Comparison of ENCODE assay signal across 9 cellular contexts in genomic region chr4:147682755-147683154, GRCh38. TPM values are rescaled to one million over a fixed set of nuclear protein-coding genes. Genes with fewer than 3 reads are reported as not detected.
A peak's percentile ranks its signal among the peaks of the same experiment; 100 is the strongest.
DNase-seq lines count a peak whose midpoint lies in the region; ATAC-seq, FAIRE-seq and TF ChIP-seq lines count a peak whose summit lies in the region.
"Had no signal": no experiment of that assay in that cellular context is flagged by ENCODE, and none has a peak within 500 bp of the region (broad histone marks: within the 10 kb centered on the region; RNA-seq: fewer than 3 reads in every experiment).

No MANE protein-coding gene starts in this region.

- no peak for TF ChIP-seq CTCF in cardiac muscle cell (IDR thresholded peaks at IDR 0.05; ENCODE audit: low read depth, low read length)
- no peak for TF ChIP-seq CTCF in ascending aorta (IDR thresholded peaks at IDR 0.05)
- TF ChIP-seq CTCF in HepG2 (CRISPR knock-in tag; IDR thresholded peaks at IDR 0.05), result no peak
- no peak for TF ChIP-seq CTCF in upper lobe of left lung (IDR thresholded peaks at IDR 0.05)

- H3K27me3 ChIP-seq in cardiac muscle cell (no peaks in the 10 kb centered on the region), ascending aorta (no peaks in the 10 kb centered on the region), HepG2 (ENCODE audit: control insufficient read depth in 1 of 2, insufficient read depth in 2 of 2, low read length in 2 of 2) (no peaks in the 10 kb centered on the region; a peak in 1 of 5 replicates), upper lobe of left lung (no peaks in the 10 kb centered on the region), trophoblast cell (ENCODE audit: insufficient read depth, low read length) (no peaks in the 10 kb centered on the region)

- H4K8ac ChIP-seq in trophoblast cell (ENCODE audit: low read depth, low read length), result no peak overlapping the region

- H3K79me2 ChIP-seq in HepG2 (ENCODE audit: insufficient read depth, low read length), result peaks cover 14% of the 10 kb centered on the region
- peaks cover 3% of the 10 kb centered on the region for H3K79me2 ChIP-seq in trophoblast cell (ENCODE audit: control insufficient read depth, insufficient read depth, low read length, poor library complexity)

- ATAC-seq in left ventricle myocardium superior, result no peak
- no peak for ATAC-seq in HepG2
- ATAC-seq in upper lobe of left lung (ENCODE audit: low FRiP score in 2 of 2), result no peak

- no peak overlapping the region for H3K23ac ChIP-seq in trophoblast cell (ENCODE audit: low read length)

- no peak overlapping the region for H3K4ac ChIP-seq in trophoblast cell (ENCODE audit: low read depth, low read length)

- TF ChIP-seq POLR2A in HepG2 (IDR thresholded peaks at IDR 0.05; ENCODE audit: insufficient read depth in 1 of 2, low read depth in 2 of 2, low read length in 2 of 2), result no peak
- TF ChIP-seq POLR2A in upper lobe of left lung (IDR thresholded peaks at IDR 0.05), result no peak

- TF ChIP-seq EP300 in HepG2 (IDR thresholded peaks at IDR 0.05; ENCODE audit: low read depth in 2 of 2, low read length in 2 of 2) (no peak), HepG2 (CRISPR knock-in tag; IDR thresholded peaks at IDR 0.05; ENCODE audit: borderline replicate concordance) (no peak), upper lobe of left lung (IDR thresholded peaks at IDR 0.05) (no peak)

- no peak for TF ChIP-seq RAD21 in HepG2 (CRISPR knock-in tag; IDR thresholded peaks at IDR 0.05)

- peak overlapping the region; percentile 89 for H3K9ac ChIP-seq in HepG2 (ENCODE audit: insufficient read depth, low read depth, low read length)
- H3K9ac ChIP-seq in trophoblast cell (ENCODE audit: low read length), result no peak overlapping the region

- H2BK12ac ChIP-seq in trophoblast cell (ENCODE audit: low read length), result no peak overlapping the region

- H2BK120ac ChIP-seq in trophoblast cell (ENCODE audit: insufficient read depth, low read length, poor library complexity), result no peak overlapping the region

- H3K4me2 ChIP-seq in HepG2 (ENCODE audit: low read depth, low read length), result peak overlapping the region; percentile 93
- no peak overlapping the region for H3K4me2 ChIP-seq in trophoblast cell (ENCODE audit: low read length)

- H3K36me3 ChIP-seq in cardiac muscle cell (no peaks in the 10 kb centered on the region), ascending aorta (peaks cover 8 to 9% of the 10 kb centered on the region in 2 donors), HepG2 (replicated peaks in 1 of 2; ENCODE audit: control insufficient read depth in 1 of 2, insufficient read depth in 2 of 2, low read length in 2 of 2) (peaks cover 3 to 11% of the 10 kb centered on the region in 2 experiments; a peak in 3 of 5 replicates), upper lobe of left lung (peaks cover 0 to 15% (median 2%) of the 10 kb centered on the region in 4 donors), trophoblast cell (ENCODE audit: control insufficient read depth in 1 of 2, insufficient read depth in 2 of 2, low read length in 2 of 2) (peaks cover 2 to 7% of the 10 kb centered on the region in 2 experiments)

- H4K91ac ChIP-seq in trophoblast cell (ENCODE audit: low read depth, low read length), result no peak overlapping the region

- no peak overlapping the region for H2AK5ac ChIP-seq in trophoblast cell (ENCODE audit: low read length)

- CTCF ChIA-PET in HepG2 (lab: Yijun Ruan, JAX; ENCODE audit: low intra/inter-chr PET ratio, low total read pairs), result interaction anchor here (2.3 kb wide), 1 partner anchor 184 kb away, joined by 7 read pairs; no protein-coding TSS in a partner anchor

- H3K9me3 ChIP-seq in cardiac muscle cell (ENCODE audit: low read depth) (no peaks in the 10 kb centered on the region), ascending aorta (no peaks in the 10 kb centered on the region), HepG2 (ENCODE audit: low read length) (no peaks in the 10 kb centered on the region), upper lobe of left lung (no peaks in the 10 kb centered on the region), trophoblast cell (ENCODE audit: insufficient read depth, low read depth, low read length) (no peaks in the 10 kb centered on the region)

- DNase-seq in cardiac muscle cell (ENCODE audit: low read depth in 1 of 2, low spot score in 1 of 2) (peak in 1 of 2 donors; percentile 3), left ventricle myocardium superior (no peak), ascending aorta (ENCODE audit: low spot score in 2 of 2) (no peak), HepG2 (ENCODE audit: low spot score) (no peak), upper lobe of left lung (no peak), HPDE6-E6E7 (ENCODE audit: extremely low spot score) (no peak), T1000 (lab: John Stamatoyannopoulos, UW) (no peak), trophoblast cell (no peak)

- 16% methylated on average over 3 of the region's 3 CpGs for WGBS in HepG2 (ENCODE audit: low lambda C conversion rate)
- WGBS in upper lobe of left lung, 2 donors, result 43 to 58% methylated on average over 3 of the region's 3 CpGs
- no CpG with 5 or more reads among the region's 3 CpGs for WGBS in trophoblast cell (ENCODE audit: extremely low coverage, insufficient coverage, insufficient read length)

- POLR2A ChIA-PET in HepG2 (lab: Yijun Ruan, JAX), result interaction anchor here (0.8 to 2.6 kb wide), 2 partner anchors 45 to 65 kb away, joined by 3 to 29 read pairs; partner anchors contain the start of gene TMEM184C

- in situ Hi-C loops in HepG2 (cut with HindIII; ENCODE audit: extremely low pct_ligation_motif_present, low pct_unique_long_range_greater_than_20kb), result no loop called here

- H3K4me1 ChIP-seq in cardiac muscle cell (ENCODE audit: low read depth), result peaks cover 9% of the 10 kb centered on the region
- H3K4me1 ChIP-seq in ascending aorta, result peaks cover 0 to 10% of the 10 kb centered on the region in 2 donors
- H3K4me1 ChIP-seq in HepG2 (ENCODE audit: insufficient read depth, low read length), result peaks cover 11% of the 10 kb centered on the region
- peaks cover 0 to 20% (median 12%) of the 10 kb centered on the region in 4 donors for H3K4me1 ChIP-seq in upper lobe of left lung
- H3K4me1 ChIP-seq in trophoblast cell (ENCODE audit: control insufficient read depth in 1 of 2, insufficient read depth in 2 of 2, low read length in 2 of 2), result peaks cover 0 to 3% of the 10 kb centered on the region in 2 experiments

- H3K79me1 ChIP-seq in trophoblast cell (ENCODE audit: low read length), result peaks cover 6% of the 10 kb centered on the region

- H3K14ac ChIP-seq in trophoblast cell (ENCODE audit: low read length), result no peak overlapping the region

- no peak overlapping the region for H3K18ac ChIP-seq in trophoblast cell (ENCODE audit: low read length)

- FAIRE-seq in HepG2 (lab: Jason Lieb, UNC), result no peak
- FAIRE-seq: bronchial epithelial cell had no signal

- no peaks in the 10 kb centered on the region for H4K20me1 ChIP-seq in HepG2 (ENCODE audit: insufficient read depth, low read length)

- H2AFZ ChIP-seq in HepG2 (ENCODE audit: low read length) (peak overlapping the region; percentile 78), trophoblast cell (ENCODE audit: insufficient read depth, low read length, poor library complexity) (no peak overlapping the region)

- no peak overlapping the region for H2BK5ac ChIP-seq in trophoblast cell (ENCODE audit: low read depth, low read length, poor library complexity)

- H3K4me3 ChIP-seq in cardiac muscle cell, result peak overlapping the region; percentile 69
- H3K4me3 ChIP-seq in ascending aorta, result peak overlapping the region; percentile 84 to 94
- H3K4me3 ChIP-seq in HepG2 (replicated peaks in 1 of 3; ENCODE audit: insufficient read depth in 1 of 3, low read depth in 2 of 3, low read length in 3 of 3), result peak overlapping the region; percentile 63 to 91 (median 66); a peak in 5 of 6 replicates
- H3K4me3 ChIP-seq in upper lobe of left lung, result peak overlapping the region in 3 of 4 donors; percentile 62 to 73 (median 65)
- H3K4me3 ChIP-seq in trophoblast cell (ENCODE audit: low read depth, low read length), result no peak overlapping the region

- no peak overlapping the region for H4K12ac ChIP-seq in trophoblast cell (ENCODE audit: low read depth, low read length)

- no TSS peak for BruUV-seq in HepG2 (replicated peaks; lab: Mats Ljungman, UMichigan)

- no peak overlapping the region for H3K27ac ChIP-seq in cardiac muscle cell
- H3K27ac ChIP-seq in ascending aorta, result peak overlapping the region in 1 of 2 donors; percentile 87
- peak overlapping the region; percentile 79 for H3K27ac ChIP-seq in HepG2 (ENCODE audit: extremely low read length, insufficient read depth, low read length)
- peak overlapping the region in 2 of 4 donors; percentile 84 to 93 for H3K27ac ChIP-seq in upper lobe of left lung
- H3K27ac ChIP-seq in trophoblast cell (ENCODE audit: low read depth, low read length), result no peak overlapping the region

- intact Hi-C loops in left ventricle myocardium superior (cut with micrococcal nuclease), result no loop called here
- intact Hi-C loops in ascending aorta (cut with DNase I), result loop anchor here (10.0 kb wide), 1 partner anchor 762 kb away; the partner anchor contains the start of gene NR3C2
- intact Hi-C loops in HepG2 (cut with micrococcal nuclease; ENCODE audit: unreplicated experiment), result loop anchor here (5.0 kb wide), 1 partner anchor 65 kb away; the partner anchor contains the start of gene TMEM184C

RNA-seq across cellular contexts. Expression of gene PRMT9, which starts 1.2 kb away (rescaled TPM):
- total RNA-seq in cardiac muscle cell (7.3 and 9.1 TPM in 2 replicates), left ventricle myocardium superior (5.1 TPM), ascending aorta (1.6 TPM), HepG2 (2016; rRNA removed; fragmentation: Illumina TruSeq; extraction: Trizol) (9.7 and 10.4 TPM in 2 replicates), upper lobe of left lung (10 to 100 TPM in 2 of 6 donors, 1 to 10 TPM in 4; 5.7 to 12.6 (median 8.0) TPM)
- polyA plus RNA-seq in cardiac muscle cell (7.7 and 11.0 TPM in 2 replicates), HepG2 (2011; rRNA removed) (3.7 and 4.0 TPM in 2 replicates)
- 3.1 and 3.6 TPM in 2 replicates for total RNA-seq in HepG2 (2016; cell fraction: cytosol; rRNA removed; fragmentation: Illumina TruSeq; extraction: Trizol; ENCODE audit: low read depth)
- 9.9 and 11.2 TPM in 2 replicates for total RNA-seq in HepG2 (2016; cell fraction: insoluble cytoplasmic fraction; rRNA removed; fragmentation: Illumina TruSeq; extraction: Trizol)
- 2.8 and 3.2 TPM in 2 replicates for total RNA-seq in HepG2 (2016; cell fraction: membrane; rRNA removed; fragmentation: Illumina TruSeq; extraction: Trizol)
- 12.5 and 12.6 TPM in 2 replicates for total RNA-seq in HepG2 (2016; cell fraction: nucleus; rRNA removed; fragmentation: Illumina TruSeq; extraction: Trizol)
- 1.2 and 2.5 TPM in 2 replicates for polyA plus RNA-seq in HepG2 (2011; cell fraction: cytosol; rRNA removed)
- 2.8 and 4.5 TPM in 2 replicates for polyA plus RNA-seq in HepG2 (2011; cell fraction: nucleus; rRNA removed)
- polyA plus RNA-seq in HepG2 (2012), result 3.5 and 4.1 TPM in 2 replicates
- polyA plus RNA-seq in HepG2 (2016; cell fraction: cytosol; fragmentation: Illumina TruSeq; extraction: Trizol; ENCODE audit: low read depth), result 0.33 and 0.40 TPM in 2 replicates
- polyA plus RNA-seq in HepG2 (2016; cell fraction: insoluble cytoplasmic fraction; fragmentation: Illumina TruSeq; extraction: Trizol; ENCODE audit: low read depth), result 5.2 and 6.1 TPM in 2 replicates
- polyA plus RNA-seq in HepG2 (2016; cell fraction: membrane; fragmentation: Illumina TruSeq; extraction: Trizol; ENCODE audit: low read depth), result 0.41 and 0.50 TPM in 2 replicates
- 7.4 and 9.8 TPM in 2 replicates for polyA plus RNA-seq in HepG2 (2016; cell fraction: nucleus; fragmentation: Illumina TruSeq; extraction: Trizol; ENCODE audit: insufficient read depth, low read depth)
- 2.7 and 5.3 TPM in 2 replicates for polyA minus RNA-seq in HepG2 (2011; rRNA and poly(A)+ RNA removed; ENCODE audit: low replicate concordance)
- polyA minus RNA-seq in HepG2 (2011; cell fraction: cytosol; rRNA and poly(A)+ RNA removed), result 2.8 and 3.5 TPM in 2 replicates
- 10.4 and 14.0 TPM in 2 replicates for polyA minus RNA-seq in HepG2 (2011; cell fraction: nucleus; rRNA and poly(A)+ RNA removed)
- polyA plus RNA-seq in trophoblast cell (2013), result 4.2 and 4.4 TPM in 2 replicates

RNA-seq across cellular contexts. Expression of gene ARHGAP10, which starts 49.1 kb away (rescaled TPM):
- total RNA-seq in cardiac muscle cell (15.0 TPM in 2 replicates), left ventricle myocardium superior (69.2 TPM), ascending aorta (77.3 TPM), HepG2 (2016; rRNA removed; fragmentation: Illumina TruSeq; extraction: Trizol) (1.6 TPM in 2 replicates), upper lobe of left lung (10 to 100 TPM; 25.9 to 47.1 (median 29.5) TPM)
- polyA plus RNA-seq in cardiac muscle cell (10.4 and 12.1 TPM in 2 replicates), HepG2 (2011; rRNA removed) (0.39 and 0.45 TPM in 2 replicates)
- total RNA-seq in HepG2 (2016; cell fraction: cytosol; rRNA removed; fragmentation: Illumina TruSeq; extraction: Trizol; ENCODE audit: low read depth), result 2.0 and 2.5 TPM in 2 replicates
- total RNA-seq in HepG2 (2016; cell fraction: insoluble cytoplasmic fraction; rRNA removed; fragmentation: Illumina TruSeq; extraction: Trizol), result 1.8 and 1.9 TPM in 2 replicates
- total RNA-seq in HepG2 (2016; cell fraction: membrane; rRNA removed; fragmentation: Illumina TruSeq; extraction: Trizol), result 1.4 TPM in 2 replicates
- 3.0 and 3.3 TPM in 2 replicates for total RNA-seq in HepG2 (2016; cell fraction: nucleus; rRNA removed; fragmentation: Illumina TruSeq; extraction: Trizol)
- 0.25 and 0.41 TPM in 2 replicates for polyA plus RNA-seq in HepG2 (2011; cell fraction: cytosol; rRNA removed)
- polyA plus RNA-seq in HepG2 (2011; cell fraction: nucleus; rRNA removed), result 0.45 and 0.52 TPM in 2 replicates
- 0.28 and 0.37 TPM in 2 replicates for polyA plus RNA-seq in HepG2 (2012)
- 0.10 and 0.16 TPM in 2 replicates for polyA plus RNA-seq in HepG2 (2016; cell fraction: cytosol; fragmentation: Illumina TruSeq; extraction: Trizol; ENCODE audit: low read depth)
- polyA plus RNA-seq in HepG2 (2016; cell fraction: insoluble cytoplasmic fraction; fragmentation: Illumina TruSeq; extraction: Trizol; ENCODE audit: low read depth), result 1.3 and 1.4 TPM in 2 replicates
- polyA plus RNA-seq in HepG2 (2016; cell fraction: membrane; fragmentation: Illumina TruSeq; extraction: Trizol; ENCODE audit: low read depth), result 0.26 and 0.31 TPM in 2 replicates
- polyA plus RNA-seq in HepG2 (2016; cell fraction: nucleus; fragmentation: Illumina TruSeq; extraction: Trizol; ENCODE audit: insufficient read depth, low read depth), result 1.0 and 1.2 TPM in 2 replicates
- polyA minus RNA-seq in HepG2 (2011; rRNA and poly(A)+ RNA removed; ENCODE audit: low replicate concordance), result 0.66 and 10.5 TPM in 2 replicates
- polyA minus RNA-seq in HepG2 (2011; cell fraction: cytosol; rRNA and poly(A)+ RNA removed), result 0.53 and 0.59 TPM in 2 replicates
- 1.7 and 3.1 TPM in 2 replicates for polyA minus RNA-seq in HepG2 (2011; cell fraction: nucleus; rRNA and poly(A)+ RNA removed)
- polyA plus RNA-seq in trophoblast cell (2013), result 18.2 and 18.7 TPM in 2 replicates
